In the genomic region with DNA sequence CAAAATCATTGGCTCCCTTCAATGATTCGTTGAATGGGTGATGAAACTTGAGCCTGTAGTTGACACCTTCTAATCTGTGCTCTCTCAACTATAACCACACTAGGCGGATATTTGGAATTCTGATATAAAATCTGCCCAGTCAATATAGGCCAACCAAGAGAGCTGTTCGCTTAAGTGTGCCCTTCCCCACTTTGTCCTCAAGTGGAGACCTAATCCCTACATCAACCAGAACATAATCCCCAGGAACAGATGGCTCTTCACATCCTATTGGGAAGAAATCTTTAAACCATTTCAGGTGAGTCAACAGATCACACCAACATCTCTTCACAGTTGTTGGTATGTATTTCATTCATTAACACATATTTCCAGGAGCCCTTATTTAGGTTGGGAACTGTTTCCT, we compare ENCODE assay signal across 3 cellular contexts. TPM values are rescaled to one million over a fixed set of nuclear protein-coding genes. Genes with fewer than 3 reads are reported as not detected.
"Had no signal": no experiment of that assay in that cellular context is flagged by ENCODE, and none has a peak within 500 bp of the region (broad histone marks: within the 10 kb centered on the region; RNA-seq: fewer than 3 reads in every experiment).

No MANE protein-coding gene starts in this region.

RNA-seq across cellular contexts. Expression of a gene that starts 33.4 kb away (rescaled TPM):
- total RNA-seq: H7 had no signal
- polyA plus RNA-seq: GM23248, IgD-negative memory B cell had no signal
